In genomic region chr20:47500082-47500481, GRCh38 we compare ENCODE assay signal across 8 cellular contexts. TPM values are rescaled to one million over a fixed set of nuclear protein-coding genes. Genes with fewer than 3 reads are reported as not detected.
A peak's percentile ranks its signal among the peaks of the same experiment; 100 is the strongest.
DNase-seq lines count a peak whose midpoint lies in the region; ATAC-seq and TF ChIP-seq lines count a peak whose summit lies in the region.
"Not testable (repeated sequence)": the region's sequence is repeated elsewhere in the genome, so short reads cannot be mapped to it uniquely, and the experiment has no call there.

No MANE protein-coding gene starts in this region.

- peak overlapping the region; percentile 100 for H3K4me3 Mint-ChIP-seq in CD4-positive, alpha-beta T cell
- peak overlapping the region in 3 of 4 donors; percentile 97 to 98 (median 98) for H3K4me3 Mint-ChIP-seq in IgD-negative memory B cell
- peak overlapping the region; percentile 98 to 99 (median 99) for H3K4me3 Mint-ChIP-seq in T-cell
- H3K4me3 Mint-ChIP-seq in activated CD8-positive, alpha-beta T cell treated with anti-CD3 and anti-CD28 coated beads for 36 hours = peak overlapping the region; percentile 94
- peak overlapping the region; percentile 93 for H3K4me3 Mint-ChIP-seq in activated naive CD4-positive, alpha-beta T cell treated with anti-CD3 and anti-CD28 coated beads, Interleukin-2, amount 50 U/mL, for 24 hours
- H3K4me3 Mint-ChIP-seq in naive thymus-derived CD8-positive, alpha-beta T cell = peak overlapping the region in 7 of 10 donors; percentile 92 to 100 (median 98)
- H3K4me3 Mint-ChIP-seq in stimulated activated naive B cell treated with anti-CD40 and anti-IgM and Interleukin-4, amounts not matched to agents 10 μg/mL and 1 μg/mL and 100 μg/mL, for 72 hours = peak overlapping the region; percentile 90 to 100

- peaks cover 17% of the 10 kb centered on the region for H3K36me3 Mint-ChIP-seq in CD4-positive, alpha-beta T cell (ENCODE audit: low read depth)
- H3K36me3 Mint-ChIP-seq in IgD-negative memory B cell; T-cell; activated naive CD4-positive, alpha-beta T cell treated with anti-CD3 and anti-CD28 coated beads, Interleukin-2, amount 50 U/mL, for 24 hours; naive thymus-derived CD8-positive, alpha-beta T cell: not testable (repeated sequence)
- H3K36me3 Mint-ChIP-seq in activated CD8-positive, alpha-beta T cell treated with anti-CD3 and anti-CD28 coated beads for 36 hours (ENCODE audit: low read depth) = peaks cover 30% of the 10 kb centered on the region
- H3K36me3 Mint-ChIP-seq in stimulated activated naive B cell treated with anti-CD40 and anti-IgM and Interleukin-4, amounts not matched to agents 10 μg/mL and 1 μg/mL and 100 μg/mL, for 72 hours = peaks cover 20% of the 10 kb centered on the region in 2 donors

- H3K27ac Mint-ChIP-seq in CD4-positive, alpha-beta T cell = peak overlapping the region; percentile 94
- H3K27ac Mint-ChIP-seq in IgD-negative memory B cell = peak overlapping the region in 2 of 3 donors; percentile 86 to 87
- peak overlapping the region; percentile 18 to 97 for H3K27ac Mint-ChIP-seq in T-cell
- peak overlapping the region; percentile 87 for H3K27ac Mint-ChIP-seq in activated CD8-positive, alpha-beta T cell treated with anti-CD3 and anti-CD28 coated beads for 36 hours
- H3K27ac Mint-ChIP-seq in activated naive CD4-positive, alpha-beta T cell treated with anti-CD3 and anti-CD28 coated beads, Interleukin-2, amount 50 U/mL, for 24 hours; stimulated activated naive B cell treated with anti-CD40 and anti-IgM and Interleukin-4, amounts not matched to agents 10 μg/mL and 1 μg/mL and 100 μg/mL, for 72 hours: not testable (repeated sequence)
- peak overlapping the region in 3 of 10 donors; percentile 7 to 98 (median 69) for H3K27ac Mint-ChIP-seq in naive thymus-derived CD8-positive, alpha-beta T cell

- not testable (repeated sequence) for H3K27ac ChIP-seq in CD4-positive, alpha-beta T cell (ENCODE audit: low read depth, low read length)
- peak overlapping the region in 3 of 4 donors; percentile 91 to 95 (median 95) for H3K27ac ChIP-seq in gastroesophageal sphincter

- not testable (repeated sequence) for H3K9me3 ChIP-seq in CD4-positive, alpha-beta T cell (ENCODE audit: control insufficient read depth, low read length); gastroesophageal sphincter

- 94 to 100% methylated on average over 1 to 9 of the region's 9 CpGs for WGBS in gastroesophageal sphincter (ENCODE audit: low coverage in 1 of 2), 2 donors

- peaks cover 40% of the 10 kb centered on the region for H3K4me1 Mint-ChIP-seq in CD4-positive, alpha-beta T cell (ENCODE audit: low read depth)
- H3K4me1 Mint-ChIP-seq in IgD-negative memory B cell (peaks cover 34 to 41% (median 35%) of the 10 kb centered on the region in 3 donors), T-cell (peaks cover 34 to 35% (median 34%) of the 10 kb centered on the region in 3 donors)
- H3K4me1 Mint-ChIP-seq in activated CD8-positive, alpha-beta T cell treated with anti-CD3 and anti-CD28 coated beads for 36 hours (ENCODE audit: low read depth) = peaks cover 34% of the 10 kb centered on the region
- H3K4me1 Mint-ChIP-seq in activated naive CD4-positive, alpha-beta T cell treated with anti-CD3 and anti-CD28 coated beads, Interleukin-2, amount 50 U/mL, for 24 hours = peaks cover 40% of the 10 kb centered on the region
- peaks cover 20 to 34% (median 25%) of the 10 kb centered on the region in 4 donors for H3K4me1 Mint-ChIP-seq in naive thymus-derived CD8-positive, alpha-beta T cell
- H3K4me1 Mint-ChIP-seq in stimulated activated naive B cell treated with anti-CD40 and anti-IgM and Interleukin-4, amounts not matched to agents 10 μg/mL and 1 μg/mL and 100 μg/mL, for 72 hours = peaks cover 24 to 31% of the 10 kb centered on the region in 2 donors

- not testable (repeated sequence) for H3K9me3 Mint-ChIP-seq in CD4-positive, alpha-beta T cell; IgD-negative memory B cell; T-cell; activated CD8-positive, alpha-beta T cell treated with anti-CD3 and anti-CD28 coated beads for 36 hours; activated naive CD4-positive, alpha-beta T cell treated with anti-CD3 and anti-CD28 coated beads, Interleukin-2, amount 50 U/mL, for 24 hours; naive thymus-derived CD8-positive, alpha-beta T cell; stimulated activated naive B cell treated with anti-CD40 and anti-IgM and Interleukin-4, amounts not matched to agents 10 μg/mL and 1 μg/mL and 100 μg/mL, for 72 hours

- H3K4me3 ChIP-seq in gastroesophageal sphincter = not testable (repeated sequence)

- H3K27me3 Mint-ChIP-seq in CD4-positive, alpha-beta T cell; IgD-negative memory B cell; T-cell; activated CD8-positive, alpha-beta T cell treated with anti-CD3 and anti-CD28 coated beads for 36 hours; activated naive CD4-positive, alpha-beta T cell treated with anti-CD3 and anti-CD28 coated beads, Interleukin-2, amount 50 U/mL, for 24 hours; naive thymus-derived CD8-positive, alpha-beta T cell; stimulated activated naive B cell treated with anti-CD40 and anti-IgM and Interleukin-4, amounts not matched to agents 10 μg/mL and 1 μg/mL and 100 μg/mL, for 72 hours: not testable (repeated sequence)

- CTCF ChIA-PET in CD4-positive, alpha-beta T cell (lab: Charles Lee) = interaction anchor here (2.0 kb wide), 1 partner anchor 121 kb away, joined by 13 read pairs; no protein-coding TSS in a partner anchor
- CTCF ChIA-PET in T-cell (lab: Charles Lee) = interaction anchor here in 1 of 2 donors (0.6 kb wide), 1 partner anchor 12 kb away, joined by 3 read pairs; no protein-coding TSS in a partner anchor
- CTCF ChIA-PET in activated CD8-positive, alpha-beta T cell treated with anti-CD3 and anti-CD28 coated beads for 36 hours (lab: Charles Lee) = interaction anchor here (1.2 to 4.4 kb wide), 3 partner anchors 8 to 121 kb away, joined by 3 to 27 read pairs (median 5); no protein-coding TSS in a partner anchor

- POLR2A ChIA-PET in CD4-positive, alpha-beta T cell (lab: Charles Lee) = interaction anchor here (3.1 kb wide), 1 partner anchor 12 kb away, joined by 48 read pairs; no protein-coding TSS in a partner anchor
- POLR2A ChIA-PET in T-cell (lab: Charles Lee) = interaction anchor here in 1 of 2 donors (0.6 kb wide), 1 partner anchor 30 kb away, joined by 6 read pairs; no protein-coding TSS in a partner anchor
- POLR2A ChIA-PET in activated CD8-positive, alpha-beta T cell treated with anti-CD3 and anti-CD28 coated beads for 36 hours (lab: Charles Lee) = interaction anchor here (0.9 to 3.8 kb wide), 7 partner anchors 9 to 110 kb away, joined by 3 to 24 read pairs (median 4); no protein-coding TSS in a partner anchor
- POLR2A ChIA-PET in naive thymus-derived CD8-positive, alpha-beta T cell (lab: Charles Lee) = interaction anchor here (0.7 to 4.4 kb wide), 2 partner anchors 9 to 14 kb away, joined by 3 to 46 read pairs; no protein-coding TSS in a partner anchor

- intact Hi-C loops in CD4-positive, alpha-beta T cell (cut with DNase I, micrococcal nuclease) = loop anchor here (5.0 to 10.0 kb wide), 5 partner anchors 55 to 143 kb away; partner anchors contain the start of gene ZMYND8 (in 1 of the 2)
- intact Hi-C loops in activated CD8-positive, alpha-beta T cell treated with anti-CD3 and anti-CD28 coated beads for 36 hours (cut with micrococcal nuclease) = loop anchor here (2.0 to 10.0 kb wide), 4 partner anchors 13 to 111 kb away; no protein-coding TSS in a partner anchor

- not testable (repeated sequence) for DNase-seq in CD4-positive, alpha-beta T cell; T-cell; activated CD8-positive, alpha-beta T cell treated with anti-CD3 and anti-CD28 coated beads for 36 hours; naive thymus-derived CD8-positive, alpha-beta T cell; stimulated activated naive B cell treated with anti-CD40 and anti-IgM and Interleukin-4, amounts not matched to agents 10 μg/mL and 1 μg/mL and 100 μg/mL, for 72 hours

- H3K4me1 ChIP-seq in gastroesophageal sphincter = peaks cover 6 to 33% (median 7%) of the 10 kb centered on the region in 3 donors

- not testable (repeated sequence) for H3K36me3 ChIP-seq in gastroesophageal sphincter

- not testable (repeated sequence) for TF ChIP-seq POLR2A in gastroesophageal sphincter (IDR thresholded peaks at IDR 0.05)

- not testable (repeated sequence) for ATAC-seq in CD4-positive, alpha-beta T cell (ENCODE audit: poor library complexity); T-cell (replicated peaks in 1 of 4); activated CD8-positive, alpha-beta T cell treated with anti-CD3 and anti-CD28 coated beads for 36 hours; gastroesophageal sphincter; naive thymus-derived CD8-positive, alpha-beta T cell; stimulated activated naive B cell treated with anti-CD40 and anti-IgM and Interleukin-4, amounts not matched to agents 10 μg/mL and 1 μg/mL and 100 μg/mL, for 72 hours (replicated peaks)

- not testable (repeated sequence) for H3K27me3 ChIP-seq in CD4-positive, alpha-beta T cell (ENCODE audit: control insufficient read depth, insufficient read depth, low read length); gastroesophageal sphincter

- TF ChIP-seq EP300 in gastroesophageal sphincter (IDR thresholded peaks at IDR 0.05) = not testable (repeated sequence)

- TF ChIP-seq CTCF in CD4-positive, alpha-beta T cell (IDR thresholded peaks at IDR 0.05); activated CD8-positive, alpha-beta T cell treated with anti-CD3 and anti-CD28 coated beads for 36 hours (IDR thresholded peaks at IDR 0.05); gastroesophageal sphincter (IDR thresholded peaks at IDR 0.05): not testable (repeated sequence)

RNA-seq across cellular contexts. Expression of gene NCOA3, which starts 1.6 kb away (rescaled TPM):
- 10 to 100 TPM; 59.9 to 65.4 TPM for total RNA-seq in CD4-positive, alpha-beta T cell
- 64.7 TPM for polyA plus RNA-seq in IgD-negative memory B cell
- total RNA-seq in T-cell (10 to 100 TPM; 64.4 to 89.2 (median 68.9) TPM), gastroesophageal sphincter (10 to 100 TPM; 28.8 to 44.5 (median 37.6) TPM)
- 10 to 100 TPM; 66.2 to 73.7 TPM for total RNA-seq in activated CD8-positive, alpha-beta T cell treated with anti-CD3 and anti-CD28 coated beads for 36 hours
- 100 to 1,000 TPM in 1 of 2 experiments, 10 to 100 TPM in 1; 92.0 to 106 TPM for total RNA-seq in naive thymus-derived CD8-positive, alpha-beta T cell
- 10 to 100 TPM; 18.4 to 27.8 (median 20.1) TPM for polyA plus RNA-seq in naive thymus-derived CD8-positive, alpha-beta T cell
